10 cellular contexts compared by ENCODE assay signal in genomic region chr11:72842644-72843330, GRCh38.
"Had no signal": no experiment of that assay in that cellular context is flagged by ENCODE, and none has a peak within 500 bp of the region (broad histone marks: within the 10 kb centered on the region; RNA-seq: fewer than 3 reads in every experiment).

No MANE protein-coding gene starts in this region.

- H3K9me3 Mint-ChIP-seq: T-helper 2 cell treated with Interferon-gamma antibody and Interleukin-4, amounts not matched to agents 5 μg/mL and 100 μg/mL, for 36 hours had no signal

- DNase-seq: activated CD4-positive, alpha-beta T cell treated with anti-CD3 and anti-CD28 coated beads, Interleukin-2, amount 50 U/mL, for 4 hours; activated gamma-delta T cell treated with Interleukin-2 at 50 U/mL for 16 hours; activated T-cell treated with anti-CD3 and anti-CD28 coated beads, Interleukin-2, amount 50 U/mL, for 48 hours; adrenal gland; central memory CD4-positive, alpha-beta T cell; effector memory CD4-positive, alpha-beta T cell; left cardiac atrium; ovary; SHP77 had no signal

- H3K4me3 Mint-ChIP-seq: T-helper 2 cell treated with Interferon-gamma antibody and Interleukin-4, amounts not matched to agents 5 μg/mL and 100 μg/mL, for 36 hours had no signal

- H3K27ac Mint-ChIP-seq: T-helper 2 cell treated with Interferon-gamma antibody and Interleukin-4, amounts not matched to agents 5 μg/mL and 100 μg/mL, for 36 hours had no signal
